Comparison of ENCODE assay signal across 8 cellular contexts in the genomic region with DNA sequence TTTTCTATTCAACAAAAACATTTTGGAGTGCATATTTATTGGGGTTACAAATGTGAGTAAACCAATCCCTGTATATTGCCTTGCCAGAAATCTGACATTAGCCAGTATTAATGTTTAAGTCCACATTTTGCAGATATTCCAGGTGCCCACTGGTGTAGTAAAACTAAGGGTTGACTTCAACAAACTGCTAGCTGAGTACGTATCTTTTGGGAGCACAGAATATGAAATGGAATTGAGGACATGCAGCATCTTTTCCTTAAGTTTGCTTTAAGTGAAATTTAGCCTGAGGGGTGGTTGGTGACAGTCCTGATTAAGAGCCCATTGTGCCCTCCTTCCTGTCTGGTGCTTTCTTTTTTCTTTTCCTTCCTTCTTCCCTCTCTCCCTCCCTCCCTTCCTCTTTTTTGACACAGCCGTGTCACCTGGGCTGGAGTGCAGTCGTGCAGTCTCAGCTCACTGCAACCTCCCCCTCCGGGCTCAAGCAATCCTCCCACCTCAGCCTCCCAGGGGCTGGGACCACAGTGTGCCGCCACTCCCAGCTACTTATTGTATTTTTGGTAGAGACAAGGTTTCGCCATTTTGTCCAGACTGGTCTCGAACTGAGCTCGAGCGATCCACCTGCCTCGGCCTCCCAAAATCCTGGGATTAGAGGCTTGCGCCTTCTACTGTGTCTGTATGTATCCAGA. TPM values are rescaled to one million over a fixed set of nuclear protein-coding genes. Genes with fewer than 3 reads are reported as not detected.
DNase-seq lines count a peak whose midpoint lies in the region; ATAC-seq and TF ChIP-seq lines count a peak whose summit lies in the region.
"Had no signal": no experiment of that assay in that cellular context is flagged by ENCODE, and none has a peak within 500 bp of the region (broad histone marks: within the 10 kb centered on the region; RNA-seq: fewer than 3 reads in every experiment).

No MANE protein-coding gene starts in this region.

- H2AFZ ChIP-seq in MM.1S (ENCODE audit: low read length) (no peak overlapping the region), neuron (ENCODE audit: low read depth, low read length) (no peak overlapping the region)

- H3K9me3 ChIP-seq in MM.1S (replicated peaks; ENCODE audit: insufficient read depth, low read length) (no peaks in the 10 kb centered on the region), neuron (ENCODE audit: low read length) (no peaks in the 10 kb centered on the region)

- H4K20me1 ChIP-seq in MM.1S (ENCODE audit: insufficient read depth, low read length), result no peaks in the 10 kb centered on the region

- H3K4me3 ChIP-seq in GM12865 (ENCODE audit: low read depth, low read length), result peak overlapping the region; percentile 67
- peak overlapping the region; percentile 78 for H3K4me3 ChIP-seq in MM.1S (ENCODE audit: low read length)
- H3K4me3 ChIP-seq in coronary artery, result peak overlapping the region; percentile 83
- H3K4me3 ChIP-seq in neuron (ENCODE audit: low read length), result peak overlapping the region; percentile 75

- peak overlapping the region; percentile 62 for H3K4me2 ChIP-seq in MM.1S (ENCODE audit: low read depth, low read length)

- peaks cover 10% of the 10 kb centered on the region; the same call in 1 of the 2 replicates for H3K4me1 ChIP-seq in MM.1S (ENCODE audit: low read length)
- peaks cover 11% of the 10 kb centered on the region for H3K4me1 ChIP-seq in neuron (ENCODE audit: insufficient read depth, low read length)

- 0 out of 2 replicates have a peak, but pooled peaks cover 2% of the 10 kb centered on the region for H3K36me3 ChIP-seq in MM.1S (replicated peaks; ENCODE audit: insufficient read depth, low read length)
- peaks cover 19% of the 10 kb centered on the region for H3K36me3 ChIP-seq in neuron (ENCODE audit: insufficient read depth, low read length)

- H3K9me2 ChIP-seq in MM.1S (replicated peaks; ENCODE audit: insufficient read depth, low read length), result no peaks in the 10 kb centered on the region

- peaks cover 9% of the 10 kb centered on the region; the same call in 1 of the 2 replicates for H3F3A ChIP-seq in MM.1S (ENCODE audit: insufficient read depth, low read length)

- peak overlapping the region; percentile 67; the same call in 1 of the 2 replicates for H3K9ac ChIP-seq in MM.1S (ENCODE audit: low read length)

- H3K27ac ChIP-seq in MM.1S (ENCODE audit: low read length) (no peak overlapping the region), coronary artery (no peak overlapping the region)

- H3K27me3 ChIP-seq in MM.1S (replicated peaks; ENCODE audit: insufficient read depth, low read length), result no peaks in the 10 kb centered on the region
- H3K27me3 ChIP-seq in neuron (ENCODE audit: insufficient read depth, low read length), result no peaks in the 10 kb centered on the region

- peaks cover 59% of the 10 kb centered on the region for H3K79me2 ChIP-seq in MM.1S (ENCODE audit: low read length)

- no peak for ATAC-seq in left lobe of liver
- ATAC-seq: right cardiac atrium had no signal

- DNase-seq in GM12865 (ENCODE audit: low read depth) (no peak), MM.1S (no peak), coronary artery (ENCODE audit: low spot score) (no peak), cerebellar cortex (ENCODE audit: low spot score) (no peak), left lobe of liver (ENCODE audit: low spot score) (no peak), hypothalamus (lab: John Stamatoyannopoulos, UW) (no peak)
- DNase-seq: right cardiac atrium had no signal

- TF ChIP-seq CTCF in GM12865 (IDR thresholded peaks at IDR 0.05; ENCODE audit: insufficient read depth, low read depth, low read length, missing control alignments), result no peak
- TF ChIP-seq CTCF in MM.1S (IDR thresholded peaks at IDR 0.05; ENCODE audit: low read length), result no peak
- no peak for TF ChIP-seq CTCF in coronary artery (IDR thresholded peaks at IDR 0.05)

RNA-seq across cellular contexts. Expression of a gene that starts 1.6 kb away (rescaled TPM):
- 9.5 TPM for total RNA-seq in left lobe of liver

RNA-seq across cellular contexts. Expression of a gene that starts 47.3 kb away (rescaled TPM):
- total RNA-seq in left lobe of liver, result 1.2 TPM
